In the genomic region with DNA sequence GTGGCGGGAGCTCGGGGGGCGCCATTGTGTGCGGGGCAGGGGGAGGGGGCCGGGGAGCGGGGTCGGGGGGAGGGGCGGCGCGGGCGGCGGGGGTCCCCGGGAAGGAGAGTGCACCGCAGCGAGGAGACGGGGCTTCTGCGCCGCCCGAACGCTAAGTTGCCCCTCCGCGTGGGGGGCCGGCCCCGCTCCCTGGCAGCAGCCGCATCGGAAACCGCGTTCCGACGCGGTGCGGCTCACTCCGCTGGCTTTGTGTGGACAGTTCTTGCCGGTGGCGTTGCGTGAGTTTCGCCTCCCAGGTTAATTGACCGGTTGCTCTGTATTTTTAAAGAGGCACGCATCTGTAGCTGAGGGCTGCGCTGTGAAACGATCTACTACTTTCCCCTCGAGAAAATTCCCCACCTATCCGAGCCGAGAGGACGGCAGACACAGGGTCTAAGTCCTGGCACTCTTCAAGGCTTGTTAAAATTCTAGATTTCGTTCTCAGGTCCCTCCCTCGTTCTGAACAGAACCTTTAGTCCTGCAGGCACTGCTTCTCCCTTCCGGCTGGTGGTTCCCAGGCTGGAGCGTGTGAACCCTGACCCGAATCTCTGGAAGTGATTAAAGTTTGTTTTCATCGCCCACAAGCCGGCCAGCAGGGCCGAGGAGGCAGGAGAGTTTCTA, we compare ENCODE assay signal across 9 cellular contexts. TPM values are rescaled to one million over a fixed set of nuclear protein-coding genes. Genes with fewer than 3 reads are reported as not detected.
DNase-seq lines count a peak whose midpoint lies in the region; ATAC-seq, FAIRE-seq and TF ChIP-seq lines count a peak whose summit lies in the region.
"Had no signal": no experiment of that assay in that cellular context is flagged by ENCODE, and none has a peak within 500 bp of the region (broad histone marks: within the 10 kb centered on the region; RNA-seq: fewer than 3 reads in every experiment).

No MANE protein-coding gene starts in this region.

- no peaks in the 10 kb centered on the region for H4K20me1 ChIP-seq in GM23338 (replicated peaks; ENCODE audit: insufficient read depth)
- no peaks in the 10 kb centered on the region; the same call in 1 of the 2 replicates for H4K20me1 ChIP-seq in K562 (replicated peaks; ENCODE audit: control insufficient read depth, insufficient read depth, low read length)

- TF ChIP-seq CTCF in GM23338 (conservative IDR thresholded peaks at IDR 0.05; ENCODE audit: low read depth in 2 of 2) = no peak
- TF ChIP-seq CTCF in K562 (IDR thresholded peaks at IDR 0.05 in 2 of 3, conservative IDR thresholded peaks at IDR 0.05 in 1 of 3; ENCODE audit: insufficient read depth in 2 of 3, low read depth in 1 of 3, low read length in 3 of 3) = no peak
- no peak for TF ChIP-seq CTCF in kidney epithelial cell (IDR thresholded peaks at IDR 0.05; ENCODE audit: insufficient read depth, low read length, poor library complexity, severe bottlenecking)

- H3K36me3 ChIP-seq in ACC112 (ENCODE audit: insufficient read depth, low read length) (no peaks in the 10 kb centered on the region), GM23338 (ENCODE audit: insufficient read depth) (no peaks in the 10 kb centered on the region), K562 (ENCODE audit: control insufficient read depth, insufficient read depth, low read length) (no peaks in the 10 kb centered on the region), kidney epithelial cell (ENCODE audit: control insufficient read depth, insufficient read depth, low read length) (no peaks in the 10 kb centered on the region)

- TF ChIP-seq EP300 in K562 (IDR thresholded peaks at IDR 0.05; ENCODE audit: low read length) = no peak

- H2AFZ ChIP-seq in ACC112 (ENCODE audit: low read length, unreplicated experiment) (peak overlapping the region; percentile 75), GM23338 (peak overlapping the region; percentile 100), K562 (ENCODE audit: low read depth, low read length) (no peak overlapping the region)

- TF ChIP-seq RAD21 in K562 (CRISPR knock-in tag; conservative IDR thresholded peaks at IDR 0.05 in 1 of 2, IDR thresholded peaks at IDR 0.05 in 1 of 2) = no peak

- H3K9me3 Mint-ChIP-seq in GM23338 = peaks cover 4% of the 10 kb centered on the region; the same call in 2 of the 3 replicates
- no peaks in the 10 kb centered on the region for H3K9me3 Mint-ChIP-seq in stimulated activated naive CD8-positive, alpha-beta T cell treated with anti-CD3 and anti-CD28 coated beads, Interleukin-15, amount 100 ng/mL, for 72 hours
- H3K9me3 Mint-ChIP-seq: dendritic cell treated with granulocyte-macrophage colony-stimulating factor and Interleukin-4, amounts not matched to agents 40 ng/mL and 50 ng/mL, for 4 days had no signal

- H3K27ac Mint-ChIP-seq in GM23338 = peak overlapping the region; percentile 42; the same call in 1 of the 2 replicates
- H3K27ac Mint-ChIP-seq in stimulated activated naive CD8-positive, alpha-beta T cell treated with anti-CD3 and anti-CD28 coated beads, Interleukin-15, amount 100 ng/mL, for 72 hours = no peak overlapping the region
- H3K27ac Mint-ChIP-seq: dendritic cell treated with granulocyte-macrophage colony-stimulating factor and Interleukin-4, amounts not matched to agents 40 ng/mL and 50 ng/mL, for 4 days had no signal

- H3K4me2 ChIP-seq in GM23338 (peak overlapping the region; percentile 88), K562 (ENCODE audit: insufficient read depth, low read length) (no peak overlapping the region)

- H3K27me3 Mint-ChIP-seq in GM23338 (ENCODE audit: insufficient read depth, low read depth, poor library complexity) = peaks cover 55% of the 10 kb centered on the region
- peaks cover 85% of the 10 kb centered on the region for H3K27me3 Mint-ChIP-seq in stimulated activated naive CD8-positive, alpha-beta T cell treated with anti-CD3 and anti-CD28 coated beads, Interleukin-15, amount 100 ng/mL, for 72 hours

- ATAC-seq in GM23338 (peak; percentile 12), K562 (no peak), GM18873 (IDR thresholded peaks at IDR 0.05; ENCODE audit: low FRiP score, unreplicated experiment) (no peak)
- no peak for ATAC-seq in stimulated activated naive CD8-positive, alpha-beta T cell treated with anti-CD3 and anti-CD28 coated beads, Interleukin-15, amount 100 ng/mL, for 72 hours

- H3K79me2 ChIP-seq in ACC112 (ENCODE audit: control insufficient read depth, insufficient read depth, low read length, unreplicated experiment) (no peaks in the 10 kb centered on the region), GM23338 (replicated peaks; ENCODE audit: insufficient read depth) (no peaks in the 10 kb centered on the region), K562 (ENCODE audit: control insufficient read depth, insufficient read depth, low read length) (no peaks in the 10 kb centered on the region)

- peaks cover 14% of the 10 kb centered on the region for H3K4me1 Mint-ChIP-seq in GM23338
- peaks cover 15% of the 10 kb centered on the region for H3K4me1 Mint-ChIP-seq in stimulated activated naive CD8-positive, alpha-beta T cell treated with anti-CD3 and anti-CD28 coated beads, Interleukin-15, amount 100 ng/mL, for 72 hours

- peak overlapping the region; percentile 69 for H3K4me3 ChIP-seq in ACC112 (ENCODE audit: low read depth, low read length)
- H3K4me3 ChIP-seq in GM23338 = peak overlapping the region; percentile 96
- no peak overlapping the region for H3K4me3 ChIP-seq in K562
- peak overlapping the region; percentile 26 for H3K4me3 ChIP-seq in kidney epithelial cell (ENCODE audit: low read depth, low read length)

- POLR2A ChIA-PET in K562 (lab: Yijun Ruan, JAX) = no interaction called here

- H3F3A ChIP-seq in GM23338 (replicated peaks; ENCODE audit: low read depth) = no peaks in the 10 kb centered on the region

- whole genome bisulfite sequencing in K562 (ENCODE audit: insufficient coverage, low coverage, missing lambda C conversion rate) = 15% methylated on average over 19 of the region's 53 CpGs

- peaks cover 77% of the 10 kb centered on the region for H3K27me3 ChIP-seq in ACC112 (ENCODE audit: insufficient read depth, low read length)
- H3K27me3 ChIP-seq in GM23338 (ENCODE audit: insufficient read depth) = peaks cover 63% of the 10 kb centered on the region
- H3K27me3 ChIP-seq in K562 (ENCODE audit: control insufficient read depth in 2 of 2, insufficient read depth in 2 of 2, low read length in 2 of 2) = peaks cover 36 to 54% of the 10 kb centered on the region in 2 experiments
- H3K27me3 ChIP-seq in kidney epithelial cell (ENCODE audit: control insufficient read depth, insufficient read depth, low read length) = peaks cover 52% of the 10 kb centered on the region

- in situ Hi-C loops in K562 (cut with MboI) = no loop called here

- H3K4me3 Mint-ChIP-seq in GM23338 = peak overlapping the region; percentile 92
- peak overlapping the region; percentile 72 to 73 for H3K4me3 Mint-ChIP-seq in stimulated activated naive CD8-positive, alpha-beta T cell treated with anti-CD3 and anti-CD28 coated beads, Interleukin-15, amount 100 ng/mL, for 72 hours
- H3K4me3 Mint-ChIP-seq: dendritic cell treated with granulocyte-macrophage colony-stimulating factor and Interleukin-4, amounts not matched to agents 40 ng/mL and 50 ng/mL, for 4 days had no signal

- intact Hi-C loops in K562 (cut with micrococcal nuclease) = no loop called here

- no peak overlapping the region for H3K9ac ChIP-seq in K562 (ENCODE audit: insufficient read depth in 1 of 2, low read depth in 2 of 2, low read length in 2 of 2)

- no TSS peak for BruUV-seq in K562 (replicated peaks; lab: Mats Ljungman, UMichigan)

- no peaks in the 10 kb centered on the region for H3K9me3 ChIP-seq in K562 (replicated peaks; ENCODE audit: control insufficient read depth, insufficient read depth, low read depth, low read length)

- H3K27ac ChIP-seq in ACC112 (ENCODE audit: low read depth, low read length) (no peak overlapping the region), GM23338 (ENCODE audit: low read depth) (no peak overlapping the region), K562 (ENCODE audit: extremely low read depth, low read depth, low read length) (no peak overlapping the region)

- H3K9me2 ChIP-seq in GM23338 (ENCODE audit: insufficient read depth) = no peaks in the 10 kb centered on the region

- H3K36me3 Mint-ChIP-seq in GM23338 (ENCODE audit: low read depth) = peaks cover 4% of the 10 kb centered on the region; the same call in 2 of the 3 replicates

- H3K4me1 ChIP-seq in ACC112 (ENCODE audit: control insufficient read depth, insufficient read depth, low read length, unreplicated experiment) (peaks cover 5% of the 10 kb centered on the region), GM23338 (ENCODE audit: insufficient read depth) (peaks cover 3% of the 10 kb centered on the region; the same call in 1 of the 2 replicates), K562 (replicated peaks in 1 of 2; ENCODE audit: control insufficient read depth in 2 of 2, insufficient read depth in 2 of 2, low read length in 2 of 2) (peaks cover 0 to 14% of the 10 kb centered on the region in 2 experiments; a peak in 2 of 5 replicates)

- no peaks in the 10 kb centered on the region for H3K9me1 ChIP-seq in K562 (ENCODE audit: control insufficient read depth, insufficient read depth, low read length)

- FAIRE-seq in K562 (lab: Jason Lieb, UNC) = no peak

- no peak for TF ChIP-seq POLR2A in K562 (conservative IDR thresholded peaks at IDR 0.05)

- CTCF ChIA-PET in K562 (lab: Yijun Ruan, JAX; ENCODE audit: low intra/inter-chr PET ratio) = no interaction called here

- DNase-seq in GM23338 (ENCODE audit: low spot score) (peak; percentile 52), K562 (ENCODE audit: extremely low read depth in 1 of 4, low spot score in 3 of 4) (no peak), kidney epithelial cell (ENCODE audit: low read depth) (no peak), HK-2 (ENCODE audit: unreplicated experiment) (no peak)
- DNase-seq in stimulated activated naive CD8-positive, alpha-beta T cell treated with anti-CD3 and anti-CD28 coated beads, Interleukin-15, amount 100 ng/mL, for 72 hours = no peak
- DNase-seq in stimulated activated CD4-positive, alpha-beta T cell treated with anti-CD3 and anti-CD28 coated beads, Interleukin-2, amount 100 ng/mL, for 48 hours = no peak

RNA-seq across cellular contexts. Expression of gene ARHGEF7, which starts 0.9 kb away (rescaled TPM):
- total RNA-seq in GM23338 (2014; rRNA removed; shearing (Covaris generic)) = 51.0 and 58.9 TPM in 2 replicates
- polyA plus RNA-seq in GM23338 (2016; fragmentation: Nextera tagmentation; extraction: Ambion mirVana) (22.4 and 23.6 TPM in 2 replicates), K562 (2011; rRNA removed) (18.2 and 23.0 TPM in 2 replicates), K562 (2014; fragmentation: Illumina TruSeq; extraction: Trizol) (20.7 and 21.8 TPM in 2 replicates), K562 (2014; fragmentation: Nextera tagmentation; extraction: Ambion mirVana) (1 to 10 TPM; 2.1 to 2.5 TPM), K562 (2014; rRNA removed) (16.6 and 17.5 TPM in 2 replicates)
- 92.8 and 112 TPM in 2 replicates for total RNA-seq in K562 (2011; cell fraction: chromatin; rRNA removed; ENCODE audit: low replicate concordance)
- 40.5 and 45.3 TPM in 2 replicates for total RNA-seq in K562 (2011; cell fraction: nucleolus; rRNA removed)
- total RNA-seq in K562 (2011; cell fraction: nucleoplasm; rRNA removed) = 58.2 and 65.3 TPM in 2 replicates
- total RNA-seq in K562 (2014; rRNA removed) (16.6 and 17.2 TPM in 2 replicates), K562 (2014; rRNA removed; fragmentation: Illumina TruSeq; extraction: Trizol) (12.0 and 12.2 TPM in 2 replicates), K562 (2015; rRNA removed; fragmentation: Illumina TruSeq; extraction: Trizol) (19.0 and 20.8 TPM in 2 replicates), K562 (2021) (26.8 and 31.2 TPM in 2 replicates), kidney epithelial cell (32.4 and 34.1 TPM in 2 replicates)
- 7.8 and 12.7 TPM in 2 replicates for polyA plus RNA-seq in K562 (2011; cell fraction: cytosol; rRNA removed)
- 129 and 143 TPM in 2 replicates for polyA plus RNA-seq in K562 (2011; cell fraction: nucleus; rRNA removed)
- polyA plus RNA-seq in K562 (2012) = 19.3 and 20.6 TPM in 2 replicates
- polyA minus RNA-seq in K562 (2011; rRNA and poly(A)+ RNA removed) = 24.3 and 26.2 TPM in 2 replicates
- polyA minus RNA-seq in K562 (2011; cell fraction: cytosol; rRNA and poly(A)+ RNA removed) = 8.5 and 13.3 TPM in 2 replicates
- 60.0 and 84.2 TPM in 2 replicates for polyA minus RNA-seq in K562 (2011; cell fraction: nucleus; rRNA and poly(A)+ RNA removed)
